In the genomic region with DNA sequence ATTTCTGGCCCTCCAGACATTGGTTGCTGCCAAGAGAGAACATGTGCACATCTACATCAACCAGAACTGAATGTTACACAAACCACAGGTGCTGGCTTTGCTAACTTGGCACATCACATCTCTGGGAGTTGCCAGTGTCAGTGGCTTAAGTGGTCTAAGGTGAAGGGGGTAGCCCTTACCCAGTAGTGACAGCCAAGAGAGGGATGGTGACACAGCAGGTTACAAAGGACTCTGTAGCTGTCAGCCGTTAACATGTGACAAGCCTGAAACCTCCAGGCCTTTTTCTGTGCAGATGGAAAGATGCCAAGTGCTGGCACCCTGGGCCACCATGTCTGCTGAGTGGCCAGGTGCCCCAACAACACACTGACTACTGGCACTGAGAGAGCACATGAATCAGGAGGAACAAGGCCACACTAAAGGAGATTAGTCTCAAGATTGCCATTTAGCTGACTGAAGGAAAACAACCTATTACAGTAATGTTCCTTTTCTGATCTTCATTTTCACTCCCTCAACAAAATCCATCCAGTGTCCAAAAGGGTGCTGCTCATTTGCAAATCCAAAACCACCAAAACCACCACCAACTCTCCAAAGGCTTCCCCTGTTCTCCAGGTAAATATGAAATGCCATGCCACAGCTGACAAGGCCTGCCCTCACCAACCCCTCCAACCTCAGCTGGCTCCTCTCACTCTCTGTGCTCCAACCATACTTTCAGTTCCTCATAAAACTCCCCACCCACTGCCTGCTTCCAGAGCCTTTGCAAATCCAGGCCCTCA, we compare ENCODE assay signal across 8 cellular contexts. TPM values are rescaled to one million over a fixed set of nuclear protein-coding genes. Genes with fewer than 3 reads are reported as not detected.
A peak's percentile ranks its signal among the peaks of the same experiment; 100 is the strongest.
DNase-seq lines count a peak whose midpoint lies in the region; ATAC-seq and TF ChIP-seq lines count a peak whose summit lies in the region.

No MANE protein-coding gene starts in this region.

- H3K36me3 ChIP-seq in skeletal muscle tissue (ENCODE audit: control insufficient read depth in 3 of 3, insufficient read depth in 3 of 3, low read length in 3 of 3), result no peaks in the 10 kb centered on the region

- no peaks in the 10 kb centered on the region for H3K27me3 ChIP-seq in skeletal muscle tissue (ENCODE audit: control insufficient read depth in 3 of 3, insufficient read depth in 3 of 3, low read length in 3 of 3)

- peak overlapping the region; percentile 92 for H3K27ac ChIP-seq in skeletal muscle tissue (ENCODE audit: low read depth, low read length)

- peaks cover 48 to 57% (median 50%) of the 10 kb centered on the region in 3 donors for H3K4me1 ChIP-seq in skeletal muscle tissue (ENCODE audit: control insufficient read depth in 3 of 3, insufficient read depth in 3 of 3, low read length in 3 of 3)

- TF ChIP-seq CTCF in fibroblast of mammary gland (conservative IDR thresholded peaks at IDR 0.05; ENCODE audit: control insufficient read depth, insufficient read depth, low read depth, low read length), result no peak

- H3K9me3 ChIP-seq in skeletal muscle tissue (ENCODE audit: control insufficient read depth in 3 of 3, low read length in 3 of 3), result no peaks in the 10 kb centered on the region

- DNase-seq in AG20443 (ENCODE audit: low spot score), result peak; percentile 18
- peak; percentile 30 for DNase-seq in NCI-H446 treated with DMSO at 0.1 percent for 48 hours (lab: John Stamatoyannopoulos, UW)
- DNase-seq in fibroblast of mammary gland (ENCODE audit: low read depth), result peak; percentile 16
- no peak for DNase-seq in NCI-H2227 treated with DMSO at 0.1 percent for 48 hours (lab: John Stamatoyannopoulos, UW)
- DNase-seq in activated CD4-positive, alpha-beta T cell treated with anti-CD3 and anti-CD28 coated beads, Interleukin-2, amount 50 U/mL, for 1 hour, result no peak

- H3K4me3 ChIP-seq in fibroblast of mammary gland (ENCODE audit: control insufficient read depth, low read depth, low read length), result no peak overlapping the region
- H3K4me3 ChIP-seq in skeletal muscle tissue (ENCODE audit: low read length in 3 of 3), result peak overlapping the region in 1 of 3 donors; percentile 13

- H3K9ac ChIP-seq in skeletal muscle tissue (ENCODE audit: low read depth in 1 of 3, low read length in 3 of 3), result peak overlapping the region in 2 of 3 donors; percentile 66

- peak; percentile 48 for ATAC-seq in GM21786 (IDR thresholded peaks at IDR 0.05; ENCODE audit: unreplicated experiment)
- no peak for ATAC-seq in HG03571 (IDR thresholded peaks at IDR 0.05; ENCODE audit: unreplicated experiment)

RNA-seq across cellular contexts. Expression of a gene that starts 20.2 kb away (rescaled TPM):
- total RNA-seq in skeletal muscle tissue, result 26.1 TPM

Comparison
In these comparisons a context has a peak if more than half of its experiments do, and no peak if none do; other contexts are left out.
1. DNase-seq: peak in AG20443 (single experiment), NCI-H446 treated with DMSO at 0.1 percent for 48 hours (single experiment) and fibroblast of mammary gland (single experiment); none in NCI-H2227 treated with DMSO at 0.1 percent for 48 hours (single experiment) and activated CD4-positive, alpha-beta T cell treated with anti-CD3 and anti-CD28 coated beads, Interleukin-2, amount 50 U/mL, for 1 hour (single experiment).